ENCODE assay signal across 8 cellular contexts in the genomic region with DNA sequence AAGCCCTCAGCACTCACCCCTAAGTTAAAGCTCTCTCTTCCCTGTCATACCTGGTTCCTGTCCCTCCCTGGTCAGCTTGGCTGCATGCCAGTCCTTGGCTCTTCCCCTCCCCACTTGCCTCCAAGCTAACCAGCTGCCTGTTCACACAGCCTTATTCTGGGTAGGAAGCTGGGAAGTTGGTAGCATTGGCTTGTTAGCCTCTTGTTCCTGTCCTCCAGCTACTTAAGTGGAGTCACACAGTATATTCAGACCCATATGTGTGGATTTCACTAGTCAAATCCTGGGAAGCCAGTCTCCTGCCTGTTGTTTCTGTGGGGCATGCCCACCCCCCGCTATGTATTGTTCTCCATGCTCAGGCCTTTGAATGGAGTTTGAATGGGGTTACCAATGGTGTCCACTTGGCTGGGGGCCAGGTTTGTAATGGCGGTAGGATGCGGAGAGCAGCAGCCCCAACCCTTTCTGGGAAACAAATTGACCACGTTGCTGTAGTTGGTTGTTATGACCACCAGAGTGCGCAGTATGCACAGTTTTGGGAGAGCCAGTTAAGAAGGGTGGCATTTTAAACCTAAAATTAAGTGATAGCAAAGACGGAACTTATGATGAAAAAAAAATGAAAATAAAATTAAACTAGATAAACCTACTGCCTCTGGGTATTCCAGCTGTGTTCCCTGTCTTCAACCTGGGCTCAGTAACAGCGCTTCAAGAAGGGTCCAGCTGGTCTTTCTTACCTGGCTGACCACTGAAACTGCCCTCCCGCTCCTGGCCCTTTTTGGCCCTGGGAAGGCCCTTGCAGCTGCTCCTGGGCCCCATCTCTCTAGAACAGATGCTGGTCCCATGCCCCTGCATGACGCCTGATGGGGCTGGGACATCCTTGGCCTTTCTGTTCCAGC. TPM values are rescaled to one million over a fixed set of nuclear protein-coding genes. Genes with fewer than 3 reads are reported as not detected.
DNase-seq lines count a peak whose midpoint lies in the region; ATAC-seq lines count a peak whose summit lies in the region.

No MANE protein-coding gene starts in this region.

- DNase-seq in DMS153 (lab: John Stamatoyannopoulos, UW): peak; percentile 89
- DNase-seq in HK-2 (ENCODE audit: unreplicated experiment): peak; percentile 56
- DNase-seq in NCI-H82 (lab: John Stamatoyannopoulos, UW): peak; percentile 84
- peak; percentile 73 to 76 for DNase-seq in activated CD4-positive, alpha-beta T cell treated with anti-CD3 and anti-CD28 coated beads, Interleukin-2, amount 50 U/mL, for 48 hours
- peak; percentile 34 to 57 (median 49) for DNase-seq in effector memory CD4-positive, alpha-beta T cell
- DNase-seq in stimulated activated CD8-positive, alpha-beta memory T cell treated with anti-CD3 and anti-CD28 coated beads, Interleukin-4, amount 100 ng/mL, for 1 hour (ENCODE audit: low read depth in 2 of 2, low spot score in 1 of 2): peak; percentile 20 to 39

- no peak overlapping the region for H3K4me3 ChIP-seq in effector memory CD4-positive, alpha-beta T cell (ENCODE audit: insufficient read depth, low read depth, low read length, poor library complexity, severe bottlenecking)
- H3K4me3 ChIP-seq in mesodermal cell (ENCODE audit: extremely low read depth, insufficient read depth, low read length, poor library complexity, severe bottlenecking): no peak overlapping the region

- WGBS in mesodermal cell (ENCODE audit: insufficient coverage in 2 of 2), 2 experiments: 31 to 33% methylated on average over 8 of the region's 9 CpGs

- no peaks in the 10 kb centered on the region for H3K9me3 ChIP-seq in effector memory CD4-positive, alpha-beta T cell (ENCODE audit: control insufficient read depth, low read length)
- H3K9me3 ChIP-seq in mesodermal cell (ENCODE audit: control insufficient read depth, low read length): no peaks in the 10 kb centered on the region

- H3K27me3 ChIP-seq in effector memory CD4-positive, alpha-beta T cell (replicated peaks; ENCODE audit: control insufficient read depth, insufficient read depth, low read length, poor library complexity, severe bottlenecking): no peaks in the 10 kb centered on the region

- no peaks in the 10 kb centered on the region for H3K36me3 ChIP-seq in effector memory CD4-positive, alpha-beta T cell (ENCODE audit: control insufficient read depth, insufficient read depth, low read length)
- H3K36me3 ChIP-seq in mesodermal cell (ENCODE audit: control insufficient read depth, insufficient read depth, low read length): no peaks in the 10 kb centered on the region

- ATAC-seq in GM19397 (IDR thresholded peaks at IDR 0.05; ENCODE audit: unreplicated experiment): no peak

- no peak overlapping the region for H3K27ac ChIP-seq in effector memory CD4-positive, alpha-beta T cell (ENCODE audit: insufficient read depth, low read length, poor library complexity, severe bottlenecking)
- peak overlapping the region; percentile 36 for H3K27ac ChIP-seq in mesodermal cell (ENCODE audit: low read depth, low read length, severe bottlenecking)

- peaks cover 3% of the 10 kb centered on the region for H3K4me1 ChIP-seq in effector memory CD4-positive, alpha-beta T cell (ENCODE audit: control insufficient read depth, insufficient read depth, low read length, poor library complexity, severe bottlenecking)
- H3K4me1 ChIP-seq in mesodermal cell (ENCODE audit: control insufficient read depth, insufficient read depth, low read length, poor library complexity, severe bottlenecking): peaks cover 6% of the 10 kb centered on the region

RNA-seq across cellular contexts. Expression of a gene that starts 10.7 kb away (rescaled TPM):
- 3,157 TPM for polyA plus RNA-seq in mesodermal cell (2013, experiment 1 of 2)
- 3,069 TPM for polyA plus RNA-seq in mesodermal cell (2013, experiment 2 of 2)

RNA-seq across cellular contexts. Expression of a gene that starts 37.2 kb away (rescaled TPM):
- 27.5 TPM for polyA plus RNA-seq in mesodermal cell (2013, experiment 1 of 2)
- 25.6 TPM for polyA plus RNA-seq in mesodermal cell (2013, experiment 2 of 2)

RNA-seq across cellular contexts. Expression of a gene that starts 44.4 kb away (rescaled TPM):
- 0.96 TPM for polyA plus RNA-seq in mesodermal cell (2013, experiment 1 of 2)
- 0.35 TPM for polyA plus RNA-seq in mesodermal cell (2013, experiment 2 of 2)

Comparison
In these comparisons a context has a peak if more than half of its experiments do, and no peak if none do; other contexts are left out.
1. DNase-seq: peak in every context shown above with its lines; median percentile 89 in DMS153; 84 in NCI-H82; 74 in activated CD4-positive, alpha-beta T cell treated with anti-CD3 and anti-CD28 coated beads, Interleukin-2, amount 50 U/mL, for 48 hours; 56 in HK-2; 49 in effector memory CD4-positive, alpha-beta T cell; 30 in stimulated activated CD8-positive, alpha-beta memory T cell treated with anti-CD3 and anti-CD28 coated beads, Interleukin-4, amount 100 ng/mL, for 1 hour.